18 cellular contexts compared by ENCODE assay signal in the genomic region with DNA sequence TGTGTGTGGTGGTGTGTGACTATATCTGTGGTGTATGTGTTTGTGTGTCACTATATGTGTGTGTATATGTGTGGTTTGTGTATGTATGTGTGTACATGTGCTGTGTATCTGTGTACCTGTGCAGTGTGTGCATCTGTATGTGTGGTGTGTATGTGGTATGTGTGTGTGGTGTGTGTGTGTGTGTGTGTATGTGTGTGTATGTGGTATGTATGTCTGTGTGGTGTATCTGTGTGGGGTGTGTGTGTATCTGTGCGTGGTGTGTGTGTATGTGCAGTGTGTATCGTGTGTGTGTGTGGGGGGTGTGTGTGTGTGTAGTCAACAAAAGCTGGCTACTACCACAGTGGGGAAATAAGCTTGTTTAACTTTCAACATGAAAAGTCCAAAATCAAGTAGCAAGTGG. TPM values are rescaled to one million over a fixed set of nuclear protein-coding genes. Genes with fewer than 3 reads are reported as not detected.
DNase-seq lines count a peak whose midpoint lies in the region; ATAC-seq, FAIRE-seq and TF ChIP-seq lines count a peak whose summit lies in the region.
"Had no signal": no experiment of that assay in that cellular context is flagged by ENCODE, and none has a peak within 500 bp of the region (broad histone marks: within the 10 kb centered on the region; RNA-seq: fewer than 3 reads in every experiment).

No MANE protein-coding gene starts in this region.

- ATAC-seq in IMR-90 (ENCODE audit: low read depth) (no peak), lung (ENCODE audit: insufficient read depth, low FRiP score) (no peak), upper lobe of right lung (no peak)

- H2BK5ac ChIP-seq in IMR-90 (ENCODE audit: low read depth, low read length, poor library complexity, severe bottlenecking) (peak overlapping the region; percentile 74), H1 (ENCODE audit: low read depth, low read length) (no peak overlapping the region)

- H2BK20ac ChIP-seq in IMR-90 (ENCODE audit: low read depth, low read length): no peak overlapping the region
- no peak overlapping the region for H2BK20ac ChIP-seq in H1 (ENCODE audit: low read length)

- TF ChIP-seq CTCF in IMR-90 (conservative IDR thresholded peaks at IDR 0.05; ENCODE audit: low read depth, low read length) (no peak), H1 (IDR thresholded peaks at IDR 0.05; ENCODE audit: control extremely low read depth in 1 of 3, insufficient read depth in 1 of 3, low read depth in 1 of 3, low read length in 3 of 3) (no peak), lung (IDR thresholded peaks at IDR 0.05; ENCODE audit: control extremely low read depth, extremely low read depth) (no peak), upper lobe of right lung (IDR thresholded peaks at IDR 0.05) (no peak)

- H3K9ac ChIP-seq in IMR-90 (ENCODE audit: low read depth, low read length) (no peak overlapping the region), H1 (replicated peaks in 1 of 4; ENCODE audit: extremely low read depth in 1 of 4, low read depth in 3 of 4, low read length in 3 of 4) (no peak overlapping the region)
- H3K9ac ChIP-seq: GM23248 had no signal

- no peak overlapping the region for H4K8ac ChIP-seq in IMR-90 (ENCODE audit: low read depth in 2 of 2, low read length in 2 of 2)
- H4K8ac ChIP-seq in H1 (ENCODE audit: extremely low read depth, insufficient read depth, low read length): no peak overlapping the region

- H2AFZ ChIP-seq in IMR-90 (replicated peaks; ENCODE audit: low read length, poor library complexity) (no peak overlapping the region), H1 (ENCODE audit: low read length) (no peak overlapping the region)
- H2AFZ ChIP-seq: GM23248 had no signal

- H4K20me1 ChIP-seq in IMR-90 (ENCODE audit: insufficient read depth, low read length): no peaks in the 10 kb centered on the region
- peaks cover 0 to 2% of the 10 kb centered on the region in 2 experiments for H4K20me1 ChIP-seq in H1 (replicated peaks in 1 of 2; ENCODE audit: control insufficient read depth in 1 of 2, insufficient read depth in 2 of 2, low read length in 2 of 2)

- H3K56ac ChIP-seq in IMR-90 (ENCODE audit: extremely low read depth, insufficient read depth, low read length) (no peak overlapping the region), H1 (replicated peaks; ENCODE audit: insufficient read length, low read depth, low read length) (peak overlapping the region; percentile 71)

- no peak overlapping the region for H2AK9ac ChIP-seq in IMR-90 (replicated peaks; ENCODE audit: low read depth, low read length, poor library complexity)

- H3K4me1 ChIP-seq in IMR-90 (ENCODE audit: control insufficient read depth, insufficient read depth, low read length) (no peaks in the 10 kb centered on the region; the same call in 1 of the 2 replicates), H1 (replicated peaks in 1 of 4; ENCODE audit: control insufficient read depth in 3 of 4, insufficient read depth in 4 of 4, low read length in 3 of 4) (no peaks in the 10 kb centered on the region), lung (ENCODE audit: control insufficient read depth in 2 of 2, insufficient read depth in 2 of 2, low read length in 2 of 2) (no peaks in the 10 kb centered on the region), upper lobe of right lung (no peaks in the 10 kb centered on the region)

- H3K79me1 ChIP-seq in IMR-90 (ENCODE audit: low read depth in 1 of 2, low read length in 2 of 2) (no peaks in the 10 kb centered on the region), H1 (ENCODE audit: low read depth, low read length) (no peaks in the 10 kb centered on the region)

- peaks cover 3% of the 10 kb centered on the region; the same call in 1 of the 2 replicates for H3K27me3 ChIP-seq in IMR-90 (ENCODE audit: control insufficient read depth, insufficient read depth, low read length)
- no peaks in the 10 kb centered on the region; a peak in 1 of 7 replicates for H3K27me3 ChIP-seq in H1 (replicated peaks in 1 of 4; ENCODE audit: control insufficient read depth in 3 of 4, extremely low read depth in 1 of 4, insufficient read depth in 3 of 4, low read length in 3 of 4)
- no peaks in the 10 kb centered on the region for H3K27me3 ChIP-seq in lung (ENCODE audit: control insufficient read depth, insufficient read depth)
- H3K27me3 ChIP-seq in upper lobe of right lung: no peaks in the 10 kb centered on the region

- TF ChIP-seq RAD21 in IMR-90 (IDR thresholded peaks at IDR 0.05; ENCODE audit: low read length) (no peak), H1 (IDR thresholded peaks at IDR 0.05 in 1 of 2, conservative IDR thresholded peaks at IDR 0.05 in 1 of 2; ENCODE audit: low read depth in 2 of 2, low read length in 2 of 2) (no peak)

- WGBS in IMR-90 (ENCODE audit: extremely low coverage in 2 of 2, insufficient read length in 1 of 2), 2 experiments: 60% methylated on average over 1 of the region's 2 CpGs; no CpG with 5 or more reads in 1 of the 2 experiments
- WGBS in H1 (ENCODE audit: extremely low coverage in 1 of 2, insufficient coverage in 1 of 2, insufficient read length in 1 of 2, insufficient replicate concordance in 2 of 2, low coverage in 1 of 2, low lambda C conversion rate in 2 of 2, missing lambda C conversion rate in 1 of 2), 2 experiments: 51% methylated on average over 2 of the region's 2 CpGs; no CpG with 5 or more reads in 1 of the 2 experiments
- WGBS in lung, 2 donors: 47 to 87% methylated on average over 2 of the region's 2 CpGs

- H2AK5ac ChIP-seq in IMR-90 (ENCODE audit: low read depth, low read length) (no peak overlapping the region), H1 (ENCODE audit: low read depth, low read length) (no peak overlapping the region)

- no peak overlapping the region for H3K23ac ChIP-seq in IMR-90 (ENCODE audit: low read depth, low read length)
- no peak overlapping the region for H3K23ac ChIP-seq in H1 (ENCODE audit: insufficient read length)

- H2BK12ac ChIP-seq in H1 (ENCODE audit: low read depth, low read length): no peak overlapping the region

- H3K4me2 ChIP-seq in IMR-90 (ENCODE audit: low read depth, low read length) (no peak overlapping the region), H1 (ENCODE audit: insufficient read depth in 1 of 2, low read depth in 2 of 2, low read length in 2 of 2) (no peak overlapping the region)

- H2BK120ac ChIP-seq in IMR-90 (ENCODE audit: low read depth, low read length) (no peak overlapping the region), H1 (replicated peaks; ENCODE audit: low read depth, low read length) (no peak overlapping the region)

- H3K9me1 ChIP-seq in IMR-90 (ENCODE audit: insufficient read depth, low read length): peaks cover 3% of the 10 kb centered on the region; the same call in 1 of the 2 replicates

- dilution Hi-C loops in IMR-90 (cut with HindIII; ENCODE audit: low sequenced_read_pairs, unreplicated experiment): no loop called here

- DNase-seq in IMR-90 (no peak), H1 (ENCODE audit: low read depth in 1 of 2, low spot score in 2 of 2) (no peak), lung (ENCODE audit: low spot score) (peak; percentile 2), urothelium cell line (ENCODE audit: low spot score) (no peak), NCI-H1436 (lab: John Stamatoyannopoulos, UW) (no peak), SW 1271 (lab: John Stamatoyannopoulos, UW) (no peak), upper lobe of right lung (no peak), head of caudate nucleus (no peak)
- DNase-seq: C1 segment of cervical spinal cord; Calu3; CD4-positive, alpha-beta memory T cell; COR-L47; DMS53; DMS79 treated with DMSO at 0.1 percent for 48 hours; GF-D8; GM23248; HFFc6 had no signal

- intact Hi-C loops in IMR-90 (cut with micrococcal nuclease): no loop called here
- intact Hi-C loops in upper lobe of right lung (cut with DNase I): no loop called here
- intact Hi-C loops in head of caudate nucleus (cut with DNase I): no loop called here

- H4K91ac ChIP-seq in IMR-90 (ENCODE audit: insufficient read depth, low read depth, low read length) (no peak overlapping the region), H1 (replicated peaks; ENCODE audit: insufficient read length, low read length) (no peak overlapping the region)

- H3K36me3 ChIP-seq in IMR-90 (ENCODE audit: control insufficient read depth, insufficient read depth, low read length) (no peaks in the 10 kb centered on the region), H1 (ENCODE audit: control insufficient read depth in 2 of 4, insufficient read depth in 4 of 4, low read length in 3 of 4) (no peaks in the 10 kb centered on the region), lung (ENCODE audit: control insufficient read depth in 2 of 2, insufficient read depth in 2 of 2, low read length in 2 of 2) (no peaks in the 10 kb centered on the region), upper lobe of right lung (no peaks in the 10 kb centered on the region)

- H3K4ac ChIP-seq in IMR-90 (ENCODE audit: low read depth, low read length): no peak overlapping the region
- H3K4ac ChIP-seq in H1 (replicated peaks; ENCODE audit: insufficient read length, low read depth, low read length): no peak overlapping the region

- H4K5ac ChIP-seq in IMR-90 (ENCODE audit: low read depth, low read length) (no peak overlapping the region), H1 (ENCODE audit: insufficient read length, low read depth, low read length) (no peak overlapping the region)

- H3K14ac ChIP-seq in IMR-90 (replicated peaks; ENCODE audit: low read depth, low read length) (no peak overlapping the region), H1 (ENCODE audit: insufficient read length) (no peak overlapping the region)

- TF ChIP-seq EP300 in H1 (IDR thresholded peaks at IDR 0.05; ENCODE audit: borderline replicate concordance in 1 of 2, low read depth in 2 of 2, low read length in 2 of 2): no peak

- H3K79me2 ChIP-seq in H1 (ENCODE audit: control insufficient read depth in 1 of 2, insufficient read depth in 2 of 2, low read length in 2 of 2): no peaks in the 10 kb centered on the region

- FAIRE-seq in H1 (lab: Jason Lieb, UNC) (no peak), urothelium cell line (lab: Jason Lieb, UNC) (peak; percentile 99)
- FAIRE-seq: GM12892 had no signal

- no peak overlapping the region for H3K18ac ChIP-seq in IMR-90 (ENCODE audit: low read depth, low read length)
- H3K18ac ChIP-seq in H1 (ENCODE audit: extremely low read depth, low read length): no peak overlapping the region

- H2BK15ac ChIP-seq in IMR-90 (ENCODE audit: low read depth, low read length) (no peak overlapping the region), H1 (ENCODE audit: low read length) (no peak overlapping the region)

- in situ Hi-C loops in IMR-90 (cut with MboI; ENCODE audit: low sequenced_read_pairs): no loop called here

- H3K4me3 ChIP-seq in IMR-90 (ENCODE audit: insufficient read depth, low read depth, low read length) (no peak overlapping the region), H1 (ENCODE audit: extremely low read depth in 1 of 4, insufficient read depth in 2 of 4, low read depth in 3 of 4, low read length in 4 of 4) (no peak overlapping the region), lung (no peak overlapping the region), upper lobe of right lung (no peak overlapping the region)
- H3K4me3 ChIP-seq: GM23248 had no signal

- peaks cover 3% of the 10 kb centered on the region; the same call in 1 of the 2 replicates for H3K23me2 ChIP-seq in H1 (ENCODE audit: low read depth, low read length)

- CTCF ChIA-PET in IMR-90 (lab: Yijun Ruan, JAX): no interaction called here
- CTCF ChIA-PET in H1 (lab: Charles Lee; ENCODE audit: partially characterized antibody): interaction anchor here (0.8 kb wide), 1 partner anchor 11 kb away, joined by 3 read pairs; no protein-coding TSS in a partner anchor

- H3K9me3 ChIP-seq in IMR-90 (ENCODE audit: control insufficient read depth, insufficient read depth, low read length): no peaks in the 10 kb centered on the region
- peaks cover 3% of the 10 kb centered on the region in 2 experiments; a peak in 2 of 4 replicates for H3K9me3 ChIP-seq in H1 (ENCODE audit: insufficient read depth in 2 of 2, low read depth in 1 of 2, low read length in 1 of 2)
- H3K9me3 ChIP-seq in lung (ENCODE audit: control insufficient read depth in 2 of 2, insufficient read depth in 1 of 2, low read length in 1 of 2): peaks cover 0 to 3% of the 10 kb centered on the region in 2 donors
- H3K9me3 ChIP-seq in upper lobe of right lung: no peaks in the 10 kb centered on the region

- H3K27ac ChIP-seq in IMR-90 (ENCODE audit: insufficient read depth, low read length) (no peak overlapping the region), H1 (ENCODE audit: low read depth, low read length) (no peak overlapping the region), lung (ENCODE audit: low read depth in 1 of 2, low read length in 1 of 2) (no peak overlapping the region), upper lobe of right lung (no peak overlapping the region)
- H3K27ac ChIP-seq: GM23248 had no signal

- no TSS peak for BruUV-seq in IMR-90 (replicated peaks; lab: Mats Ljungman, UMichigan)

- POLR2A ChIA-PET in IMR-90 (lab: Charles Lee; ENCODE audit: unreplicated experiment): no interaction called here
- POLR2A ChIA-PET in H1 (lab: Charles Lee; ENCODE audit: partially characterized antibody): interaction anchor here (1.3 to 1.5 kb wide), 2 partner anchors 9 to 49 kb away, joined by 5 to 6 read pairs; a partner anchor contains a TSS

- TF ChIP-seq POLR2A in IMR-90 (IDR thresholded peaks at IDR 0.05; ENCODE audit: low read depth, low read length) (no peak), H1 (IDR thresholded peaks at IDR 0.05; ENCODE audit: control extremely low read depth in 1 of 2, low read depth in 2 of 2, low read length in 2 of 2) (no peak)

RNA-seq across cellular contexts. Expression of a gene that starts 31.6 kb away (rescaled TPM):
- total RNA-seq in IMR-90 (2012; rRNA removed) (5.9 and 8.6 TPM in 2 replicates), lung (10 to 100 TPM; 24.3 to 46.9 TPM), upper lobe of right lung (19.9 TPM)
- polyA plus RNA-seq in IMR-90 (2012; rRNA removed) (17.2 and 19.8 TPM in 2 replicates), H1 (2011; rRNA removed) (8.9 and 11.6 TPM in 2 replicates), lung (10 to 100 TPM in 1 of 2 donors, 1 to 10 TPM in 1; 9.4 to 10.4 TPM)
- 5.2 and 10.0 TPM in 2 replicates for polyA plus RNA-seq in IMR-90 (2012; cell fraction: cytosol; rRNA removed)
- 74.3 and 80.4 TPM in 2 replicates for polyA plus RNA-seq in IMR-90 (2012; cell fraction: nucleus; rRNA removed; ENCODE audit: low replicate concordance)
- 22.4 and 25.1 TPM in 2 replicates for total RNA-seq in H1 (2021; fragmentation: NEBNext Ultra II Directional; extraction: Animal tissue kit (Norgen Biotek cat#: 25700))
- polyA plus RNA-seq in H1 (2011; cell fraction: cytosol; rRNA removed): 6.3 TPM
- polyA plus RNA-seq in H1 (2011; cell fraction: nucleus; rRNA removed): 46.4 TPM
- polyA plus RNA-seq in H1 (2012, experiment 1 of 2): 17.5 to 20.5 TPM (median 19.2 TPM) in 4 replicates
- polyA plus RNA-seq in H1 (2012, experiment 2 of 2): 4.8 TPM
- 21.0 TPM for polyA plus RNA-seq in H1 (2013, experiment 1 of 2)
- 20.5 TPM for polyA plus RNA-seq in H1 (2013, experiment 2 of 2)
- polyA minus RNA-seq in H1 (2011; rRNA and poly(A)+ RNA removed): 12.4 and 14.3 TPM in 2 replicates
- 13.4 TPM for polyA minus RNA-seq in H1 (2011; cell fraction: cytosol; rRNA and poly(A)+ RNA removed)
- polyA minus RNA-seq in H1 (2011; cell fraction: nucleus; rRNA and poly(A)+ RNA removed): 30.2 TPM

RNA-seq across cellular contexts. Expression of a gene that starts 48.4 kb away (rescaled TPM):
- 6.3 and 9.7 TPM in 2 replicates for total RNA-seq in IMR-90 (2012; rRNA removed)
- 18.2 and 20.5 TPM in 2 replicates for polyA plus RNA-seq in IMR-90 (2012; rRNA removed)
- polyA plus RNA-seq in IMR-90 (2012; cell fraction: cytosol; rRNA removed): 25.2 and 41.7 TPM in 2 replicates
- polyA plus RNA-seq in IMR-90 (2012; cell fraction: nucleus; rRNA removed; ENCODE audit: low replicate concordance): 15.7 and 46.6 TPM in 2 replicates
- 36.7 and 42.4 TPM in 2 replicates for total RNA-seq in H1 (2021; fragmentation: NEBNext Ultra II Directional; extraction: Animal tissue kit (Norgen Biotek cat#: 25700))
- 34.7 and 63.2 TPM in 2 replicates for polyA plus RNA-seq in H1 (2011; rRNA removed)
- 36.1 TPM for polyA plus RNA-seq in H1 (2011; cell fraction: cytosol; rRNA removed)
- 38.1 TPM for polyA plus RNA-seq in H1 (2011; cell fraction: nucleus; rRNA removed)
- polyA plus RNA-seq in H1 (2012, experiment 1 of 2): 11.4 to 25.4 TPM (median 20.5 TPM) in 4 replicates
- polyA plus RNA-seq in H1 (2012, experiment 2 of 2): 14.8 TPM
- polyA plus RNA-seq in H1 (2013, experiment 1 of 2): 13.8 TPM
- 13.4 TPM for polyA plus RNA-seq in H1 (2013, experiment 2 of 2)
- polyA minus RNA-seq in H1 (2011; rRNA and poly(A)+ RNA removed): 16.2 and 25.7 TPM in 2 replicates
- 34.1 TPM for polyA minus RNA-seq in H1 (2011; cell fraction: cytosol; rRNA and poly(A)+ RNA removed)
- 17.4 TPM for polyA minus RNA-seq in H1 (2011; cell fraction: nucleus; rRNA and poly(A)+ RNA removed)
- 10 to 100 TPM in 1 of 2 donors, 1 to 10 TPM in 1; 5.5 to 14.4 TPM for total RNA-seq in lung
- polyA plus RNA-seq in lung: 1 to 10 TPM; 2.6 to 9.2 TPM
- total RNA-seq in upper lobe of right lung: 8.0 TPM

RNA-seq across cellular contexts. Expression of a gene that starts 48.8 kb away (rescaled TPM):
- total RNA-seq in IMR-90 (2012; rRNA removed) (51.1 and 55.5 TPM in 2 replicates), lung (10 to 100 TPM; 43.8 to 52.7 TPM), upper lobe of right lung (46.4 TPM)
- polyA plus RNA-seq in IMR-90 (2012; rRNA removed) (55.6 and 61.1 TPM in 2 replicates), H1 (2011; rRNA removed) (43.2 and 47.3 TPM in 2 replicates), lung (10 to 100 TPM; 36.6 to 44.3 TPM)
- polyA plus RNA-seq in IMR-90 (2012; cell fraction: cytosol; rRNA removed): 30.9 and 34.8 TPM in 2 replicates
- 63.5 and 104 TPM in 2 replicates for polyA plus RNA-seq in IMR-90 (2012; cell fraction: nucleus; rRNA removed; ENCODE audit: low replicate concordance)
- total RNA-seq in H1 (2021; fragmentation: NEBNext Ultra II Directional; extraction: Animal tissue kit (Norgen Biotek cat#: 25700)): 94.7 and 96.5 TPM in 2 replicates
- 70.0 TPM for polyA plus RNA-seq in H1 (2011; cell fraction: cytosol; rRNA removed)
- polyA plus RNA-seq in H1 (2011; cell fraction: nucleus; rRNA removed): 71.3 TPM
- polyA plus RNA-seq in H1 (2012, experiment 1 of 2): 67.4 to 93.5 TPM (median 80.4 TPM) in 4 replicates
- 8.8 TPM for polyA plus RNA-seq in H1 (2012, experiment 2 of 2)
- polyA plus RNA-seq in H1 (2013, experiment 1 of 2): 50.2 TPM
- 50.1 TPM for polyA plus RNA-seq in H1 (2013, experiment 2 of 2)
- 57.6 and 58.2 TPM in 2 replicates for polyA minus RNA-seq in H1 (2011; rRNA and poly(A)+ RNA removed)
- 47.3 TPM for polyA minus RNA-seq in H1 (2011; cell fraction: cytosol; rRNA and poly(A)+ RNA removed)
- 63.4 TPM for polyA minus RNA-seq in H1 (2011; cell fraction: nucleus; rRNA and poly(A)+ RNA removed)
